ENCODE assay signal across 18 cellular contexts in genomic region chr2:239467281-239467955, GRCh38.
"Had no signal": no experiment of that assay in that cellular context is flagged by ENCODE, and none has a peak within 500 bp of the region (broad histone marks: within the 10 kb centered on the region; RNA-seq: fewer than 3 reads in every experiment).

No MANE protein-coding gene starts in this region.

- H3K4me1 ChIP-seq: right lobe of liver had no signal

- FAIRE-seq: keratinocyte had no signal

- H3K27me3 ChIP-seq: breast epithelium, hepatocyte, right lobe of liver had no signal

- H3K36me3 Mint-ChIP-seq: memory B cell, natural killer cell had no signal

- H3K4me2 ChIP-seq: hepatocyte had no signal

- H3K9me3 ChIP-seq: breast epithelium, psoas muscle, right lobe of liver, thoracic aorta had no signal

- H3K4me3 Mint-ChIP-seq: activated CD4-positive, alpha-beta memory T cell treated with anti-CD3 and anti-CD28 coated beads, Interleukin-2, amount 10 ng/mL, durations not matched to agents 7 days and 5 days; activated T-helper 1 cell treated with anti-CD3 and anti-CD28 coated beads, Interleukin-12 subunit alpha, Interleukin-12 subunit beta, Interleukin-2, Interleukin-4 antibody, amounts not matched to agents 30 ng/mL and 10 ng/mL and 1 ng/mL, durations not matched to agents 14 hours and 24 hours and 36 hours; memory B cell; natural killer cell; stimulated activated naive CD8-positive, alpha-beta T cell treated with anti-CD3 and anti-CD28 coated beads, Interleukin-15, Interleukin-2, amounts not matched to agents 100 ng/mL and 50 ng/mL, for 24 hours had no signal

- H3K27ac ChIP-seq: breast epithelium, hepatocyte, psoas muscle, right lobe of liver, thoracic aorta, VCaP had no signal

- H3K27ac Mint-ChIP-seq: activated CD4-positive, alpha-beta memory T cell treated with anti-CD3 and anti-CD28 coated beads, Interleukin-2, amount 10 ng/mL, durations not matched to agents 7 days and 5 days; activated T-helper 1 cell treated with anti-CD3 and anti-CD28 coated beads, Interleukin-12 subunit alpha, Interleukin-12 subunit beta, Interleukin-2, Interleukin-4 antibody, amounts not matched to agents 30 ng/mL and 10 ng/mL and 1 ng/mL, durations not matched to agents 14 hours and 24 hours and 36 hours; memory B cell; natural killer cell; stimulated activated naive CD8-positive, alpha-beta T cell treated with anti-CD3 and anti-CD28 coated beads, Interleukin-15, Interleukin-2, amounts not matched to agents 100 ng/mL and 50 ng/mL, for 24 hours had no signal

- H3K4me1 Mint-ChIP-seq: activated CD4-positive, alpha-beta memory T cell treated with anti-CD3 and anti-CD28 coated beads, Interleukin-2, amount 10 ng/mL, durations not matched to agents 7 days and 5 days; memory B cell; natural killer cell had no signal

- H3K9me3 Mint-ChIP-seq: activated CD4-positive, alpha-beta memory T cell treated with anti-CD3 and anti-CD28 coated beads, Interleukin-2, amount 10 ng/mL, durations not matched to agents 7 days and 5 days; activated T-helper 1 cell treated with anti-CD3 and anti-CD28 coated beads, Interleukin-12 subunit alpha, Interleukin-12 subunit beta, Interleukin-2, Interleukin-4 antibody, amounts not matched to agents 30 ng/mL and 10 ng/mL and 1 ng/mL, durations not matched to agents 14 hours and 24 hours and 36 hours; memory B cell; natural killer cell; stimulated activated naive CD8-positive, alpha-beta T cell treated with anti-CD3 and anti-CD28 coated beads, Interleukin-15, Interleukin-2, amounts not matched to agents 100 ng/mL and 50 ng/mL, for 24 hours had no signal

- H3K36me3 ChIP-seq: breast epithelium, right lobe of liver, thoracic aorta had no signal

- H3K4me3 ChIP-seq: breast epithelium, hepatocyte, psoas muscle, right lobe of liver, thoracic aorta had no signal

- H2AFZ ChIP-seq: hepatocyte had no signal

- DNase-seq: activated CD4-positive, alpha-beta memory T cell treated with anti-CD3 and anti-CD28 coated beads, Interleukin-2, amount 10 ng/mL, durations not matched to agents 7 days and 5 days; activated CD4-positive, alpha-beta T cell treated with anti-CD3 and anti-CD28 coated beads for 4 hours; activated naive CD4-positive, alpha-beta T cell treated with Interleukin-2 at 50 U/mL for 16 hours; anterior cingulate cortex; dermis blood vessel endothelial cell; left ventricle myocardium superior; natural killer cell; occipital lobe; psoas muscle had no signal
